ENCODE assay signal across 9 cellular contexts in the genomic region with DNA sequence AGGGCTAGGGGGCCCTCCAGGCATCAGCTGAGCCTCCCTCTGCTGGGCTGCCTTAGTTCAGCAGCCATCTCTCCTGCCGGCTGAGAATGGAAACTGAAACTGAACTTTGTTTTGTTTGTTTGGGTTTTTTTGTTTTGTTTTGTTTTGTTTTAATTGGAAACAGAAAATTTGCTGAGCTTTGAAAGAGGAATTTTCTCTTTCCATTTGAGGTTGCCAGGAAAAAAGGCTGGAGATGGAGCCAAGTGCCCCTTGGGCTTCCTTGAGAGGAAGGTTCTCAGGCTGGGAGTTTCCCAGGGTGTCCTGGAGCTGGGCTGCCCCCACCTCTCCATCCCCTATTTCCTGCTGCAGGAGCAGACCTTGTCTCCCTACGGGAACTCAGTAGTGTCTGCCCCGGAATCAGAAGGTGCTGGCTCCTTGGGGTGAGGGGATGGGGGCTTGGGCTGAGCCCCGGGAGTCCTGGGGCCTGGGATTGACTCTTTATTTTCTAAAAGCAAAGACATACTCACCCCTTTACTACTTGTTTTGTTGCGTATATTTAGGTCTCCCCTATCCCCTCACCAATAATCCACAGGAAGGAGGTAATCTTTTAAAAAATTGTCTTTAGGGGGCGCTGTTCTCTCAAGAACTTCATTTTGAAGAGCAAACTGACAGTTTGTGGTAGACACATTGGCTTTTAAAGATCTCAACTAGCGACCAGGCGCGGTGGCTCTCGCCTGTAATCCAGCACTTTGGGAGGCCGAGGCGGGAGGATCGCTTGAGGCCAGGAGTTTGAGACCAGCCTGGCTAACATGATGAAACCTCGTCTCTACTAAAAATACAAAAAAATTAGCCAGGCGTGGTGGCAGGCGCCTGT. TPM values are rescaled to one million over a fixed set of nuclear protein-coding genes. Genes with fewer than 3 reads are reported as not detected.
DNase-seq lines count a peak whose midpoint lies in the region; ATAC-seq and TF ChIP-seq lines count a peak whose summit lies in the region.
"Had no signal": no experiment of that assay in that cellular context is flagged by ENCODE, and none has a peak within 500 bp of the region (broad histone marks: within the 10 kb centered on the region; RNA-seq: fewer than 3 reads in every experiment).

No MANE protein-coding gene starts in this region.

- TF ChIP-seq CTCF in nephron (IDR thresholded peaks at IDR 0.05; ENCODE audit: unreplicated experiment in 3 of 3) (peak in 2 of 3 experiments; percentile 16 to 27), uterus (IDR thresholded peaks at IDR 0.05) (peak in 3 of 4 experiments; percentile 29 to 52 (median 34))

- H3K36me3 ChIP-seq in CD4-positive, CD25-positive, alpha-beta regulatory T cell (ENCODE audit: control insufficient read depth, insufficient read depth, low read length), result no peaks in the 10 kb centered on the region
- H3K36me3 ChIP-seq in NT2/D1 (ENCODE audit: insufficient read depth, insufficient read length, low read length) (no peaks in the 10 kb centered on the region), uterus (no peaks in the 10 kb centered on the region)

- no peaks in the 10 kb centered on the region for H3K36me3 Mint-ChIP-seq in CD4-positive, CD25-positive, alpha-beta regulatory T cell
- H3K36me3 Mint-ChIP-seq in activated T-cell treated with anti-CD3 and anti-CD28 coated beads, Interleukin-2, amount 50 U/mL, for 24 hours (ENCODE audit: low read depth), result no peaks in the 10 kb centered on the region
- no peaks in the 10 kb centered on the region for H3K36me3 Mint-ChIP-seq in nephron (ENCODE audit: low read depth)

- peaks cover 7 to 17% (median 13%) of the 10 kb centered on the region in 4 donors for H3K4me1 Mint-ChIP-seq in CD4-positive, CD25-positive, alpha-beta regulatory T cell
- H3K4me1 Mint-ChIP-seq in activated T-cell treated with anti-CD3 and anti-CD28 coated beads, Interleukin-2, amount 50 U/mL, for 24 hours (ENCODE audit: low read depth), result peaks cover 15% of the 10 kb centered on the region
- H3K4me1 Mint-ChIP-seq in nephron, result no peaks in the 10 kb centered on the region

- H3K4me3 ChIP-seq in CD4-positive, CD25-positive, alpha-beta regulatory T cell (ENCODE audit: low read depth, low read length), result peak overlapping the region; percentile 82
- H3K4me3 ChIP-seq in NT2/D1 (ENCODE audit: insufficient read length, low read depth) (no peak overlapping the region), uterus (peak overlapping the region in 1 of 2 donors; percentile 20)

- peaks cover 6% of the 10 kb centered on the region for H3K4me1 ChIP-seq in CD4-positive, CD25-positive, alpha-beta regulatory T cell (ENCODE audit: control insufficient read depth, insufficient read depth, low read length, poor library complexity, severe bottlenecking)
- H3K4me1 ChIP-seq in NT2/D1 (ENCODE audit: insufficient read depth, insufficient read length) (no peaks in the 10 kb centered on the region), uterus (no peaks in the 10 kb centered on the region)

- H3K27me3 Mint-ChIP-seq in CD4-positive, CD25-positive, alpha-beta regulatory T cell, result peaks cover 11% of the 10 kb centered on the region
- H3K27me3 Mint-ChIP-seq in activated T-cell treated with anti-CD3 and anti-CD28 coated beads, Interleukin-2, amount 50 U/mL, for 24 hours, result no peaks in the 10 kb centered on the region
- H3K27me3 Mint-ChIP-seq in nephron (ENCODE audit: low read depth), result peaks cover 6% of the 10 kb centered on the region

- intact Hi-C loops in uterus (cut with DNase I; ENCODE audit: low total_unique reads), result no loop called here

- H3K27ac ChIP-seq in CD4-positive, CD25-positive, alpha-beta regulatory T cell (ENCODE audit: insufficient read depth, low read length, poor library complexity, severe bottlenecking), result peak overlapping the region; percentile 74
- H3K27ac ChIP-seq in uterus, result peak overlapping the region; percentile 27 to 72
- H3K27ac ChIP-seq: epithelial cell of prostate had no signal

- H3K9me3 ChIP-seq in CD4-positive, CD25-positive, alpha-beta regulatory T cell (ENCODE audit: control insufficient read depth in 2 of 2, low read length in 2 of 2), result no peaks in the 10 kb centered on the region
- H3K9me3 ChIP-seq in NT2/D1 (ENCODE audit: insufficient read depth, low read length) (no peaks in the 10 kb centered on the region), uterus (no peaks in the 10 kb centered on the region)

- ATAC-seq in CD4-positive, CD25-positive, alpha-beta regulatory T cell (ENCODE audit: low read depth in 2 of 2), result peak; percentile 93 to 95
- ATAC-seq in GM19025 (IDR thresholded peaks at IDR 0.05; ENCODE audit: low read depth, unreplicated experiment), result peak; percentile 83
- ATAC-seq in HG03159 (IDR thresholded peaks at IDR 0.05; ENCODE audit: unreplicated experiment), result peak; percentile 88

- peak overlapping the region; percentile 78 to 94 (median 88) for H3K4me3 Mint-ChIP-seq in CD4-positive, CD25-positive, alpha-beta regulatory T cell
- H3K4me3 Mint-ChIP-seq in activated T-cell treated with anti-CD3 and anti-CD28 coated beads, Interleukin-2, amount 50 U/mL, for 24 hours, result peak overlapping the region; percentile 73
- H3K4me3 Mint-ChIP-seq in nephron, result peak overlapping the region; percentile 13 to 66 (median 27)

- TF ChIP-seq POLR2A in uterus (IDR thresholded peaks at IDR 0.05), result no peak

- H3K9me3 Mint-ChIP-seq in CD4-positive, CD25-positive, alpha-beta regulatory T cell, result peaks cover 0 to 1% (median 0%) of the 10 kb centered on the region in 7 donors
- no peaks in the 10 kb centered on the region for H3K9me3 Mint-ChIP-seq in activated T-cell treated with anti-CD3 and anti-CD28 coated beads, Interleukin-2, amount 50 U/mL, for 24 hours
- no peaks in the 10 kb centered on the region for H3K9me3 Mint-ChIP-seq in nephron

- peak; percentile 47 to 84 (median 71) for DNase-seq in CD4-positive, CD25-positive, alpha-beta regulatory T cell
- peak; percentile 42 for DNase-seq in NT2/D1 (ENCODE audit: low read depth, low spot score)
- DNase-seq in activated T-cell treated with anti-CD3 and anti-CD28 coated beads, Interleukin-2, amount 50 U/mL, for 24 hours, result peak; percentile 58
- DNase-seq in fibroblast of gingiva (ENCODE audit: low read depth), result peak; percentile 73
- no peak for DNase-seq in uterus

- peak overlapping the region; percentile 93 to 98 (median 95) for H3K27ac Mint-ChIP-seq in CD4-positive, CD25-positive, alpha-beta regulatory T cell
- peak overlapping the region; percentile 85 for H3K27ac Mint-ChIP-seq in activated T-cell treated with anti-CD3 and anti-CD28 coated beads, Interleukin-2, amount 50 U/mL, for 24 hours
- peak overlapping the region in 2 of 3 experiments; percentile 63 to 79 for H3K27ac Mint-ChIP-seq in nephron

- no peaks in the 10 kb centered on the region for H3K27me3 ChIP-seq in CD4-positive, CD25-positive, alpha-beta regulatory T cell (ENCODE audit: control insufficient read depth, insufficient read depth, low read length)
- no peaks in the 10 kb centered on the region for H3K27me3 ChIP-seq in NT2/D1 (ENCODE audit: insufficient read depth, insufficient read length)
- no peaks in the 10 kb centered on the region for H3K27me3 ChIP-seq in uterus

- no peak overlapping the region for H3K9ac ChIP-seq in NT2/D1 (ENCODE audit: insufficient read length, low read depth)

RNA-seq across cellular contexts. Expression of gene OASL, which starts 21.3 kb away (rescaled TPM):
- total RNA-seq in CD4-positive, CD25-positive, alpha-beta regulatory T cell, result 19.3 TPM
- 10 to 100 TPM in 2 of 4 donors, 1 to 10 TPM in 2; 9.0 to 15.9 (median 10.8) TPM for polyA plus RNA-seq in CD4-positive, CD25-positive, alpha-beta regulatory T cell
- total RNA-seq in uterus, result under 1 TPM in 2 of 4 donors, not detected in 2; 0.35 to 0.82 TPM

RNA-seq across cellular contexts. Expression of gene C12orf43, which starts 44.1 kb away (rescaled TPM):
- total RNA-seq in CD4-positive, CD25-positive, alpha-beta regulatory T cell, result 15.9 TPM
- polyA plus RNA-seq in CD4-positive, CD25-positive, alpha-beta regulatory T cell, result 10 to 100 TPM; 12.1 to 16.1 (median 14.1) TPM
- 10 to 100 TPM; 12.2 to 23.5 (median 19.0) TPM for total RNA-seq in uterus

Comparison
In these comparisons a context has a peak if more than half of its experiments do, and no peak if none do; other contexts are left out.
1. DNase-seq: peak in CD4-positive, CD25-positive, alpha-beta regulatory T cell (3 of 3), NT2/D1 (single experiment), activated T-cell treated with anti-CD3 and anti-CD28 coated beads, Interleukin-2, amount 50 U/mL, for 24 hours (single experiment) and fibroblast of gingiva (single experiment); none in uterus (0 of 2).
2. H3K4me3 Mint-ChIP-seq: peak in every context shown above with its lines; median percentile 88 in CD4-positive, CD25-positive, alpha-beta regulatory T cell; 73 in activated T-cell treated with anti-CD3 and anti-CD28 coated beads, Interleukin-2, amount 50 U/mL, for 24 hours; 27 in nephron.
3. RNA of gene OASL, which starts 21.3 kb away (total RNA-seq): 19.3 TPM in CD4-positive, CD25-positive, alpha-beta regulatory T cell (single experiment); 0.35 to 0.82 TPM in uterus; every median in the first group is over 10 times any median in the second.
4. Peak in every context shown above with its lines, with median percentiles within 50 percentile points of each other: ATAC-seq and H3K27ac Mint-ChIP-seq.